1 cellular context compared by ENCODE assay signal in the genomic region with DNA sequence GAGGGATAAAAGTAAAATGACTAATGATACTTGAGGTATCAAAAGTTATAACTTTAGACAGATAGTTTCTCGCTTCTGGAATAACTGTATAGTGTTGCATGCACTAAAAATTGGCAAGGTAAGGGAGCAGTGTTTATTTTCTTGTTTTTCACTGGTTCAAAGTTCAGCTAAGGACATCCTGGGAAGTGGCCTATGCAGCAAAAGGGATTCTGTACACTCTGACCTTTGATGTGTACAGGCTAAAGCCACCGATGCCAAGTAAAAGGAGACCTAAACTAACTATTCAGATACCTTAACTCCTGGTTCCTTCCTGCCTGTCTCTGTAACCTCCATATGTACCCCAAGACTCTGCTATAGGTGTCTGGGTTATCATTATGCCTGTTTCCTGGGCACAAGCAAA.
A peak's percentile ranks its signal among the peaks of the same experiment; 100 is the strongest.
TF ChIP-seq lines count a peak whose summit lies in the region.

No MANE protein-coding gene starts in this region.

TF ChIP-seq in liver, 16 proteins besides CTCF, POLR2A, EP300 and RAD21 (continued from another document):
- TF ChIP-seq, protein P1, sequence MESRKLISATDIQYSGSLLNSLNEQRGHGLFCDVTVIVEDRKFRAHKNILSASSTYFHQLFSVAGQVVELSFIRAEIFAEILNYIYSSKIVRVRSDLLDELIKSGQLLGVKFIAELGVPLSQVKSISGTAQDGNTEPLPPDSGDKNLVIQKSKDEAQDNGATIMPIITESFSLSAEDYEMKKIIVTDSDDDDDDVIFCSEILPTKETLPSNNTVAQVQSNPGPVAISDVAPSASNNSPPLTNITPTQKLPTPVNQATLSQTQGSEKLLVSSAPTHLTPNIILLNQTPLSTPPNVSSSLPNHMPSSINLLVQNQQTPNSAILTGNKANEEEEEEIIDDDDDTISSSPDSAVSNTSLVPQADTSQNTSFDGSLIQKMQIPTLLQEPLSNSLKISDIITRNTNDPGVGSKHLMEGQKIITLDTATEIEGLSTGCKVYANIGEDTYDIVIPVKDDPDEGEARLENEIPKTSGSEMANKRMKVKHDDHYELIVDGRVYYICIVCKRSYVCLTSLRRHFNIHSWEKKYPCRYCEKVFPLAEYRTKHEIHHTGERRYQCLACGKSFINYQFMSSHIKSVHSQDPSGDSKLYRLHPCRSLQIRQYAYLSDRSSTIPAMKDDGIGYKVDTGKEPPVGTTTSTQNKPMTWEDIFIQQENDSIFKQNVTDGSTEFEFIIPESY (IDR thresholded peaks at IDR 0.05): peak; percentile 40
- TF ChIP-seq, protein P2, sequence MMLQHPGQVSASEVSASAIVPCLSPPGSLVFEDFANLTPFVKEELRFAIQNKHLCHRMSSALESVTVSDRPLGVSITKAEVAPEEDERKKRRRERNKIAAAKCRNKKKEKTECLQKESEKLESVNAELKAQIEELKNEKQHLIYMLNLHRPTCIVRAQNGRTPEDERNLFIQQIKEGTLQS (IDR thresholded peaks at IDR 0.05): no peak
- TF ChIP-seq EGR1 (IDR thresholded peaks at IDR 0.05; ENCODE audit: low read depth in 2 of 2) (no peak), JUND (IDR thresholded peaks at IDR 0.05) (peak; percentile 53 to 62), TAF1 (conservative IDR thresholded peaks at IDR 0.05) (no peak), FOXA2 (IDR thresholded peaks at IDR 0.05) (peak; percentile 84), HNF4G (IDR thresholded peaks at IDR 0.05) (peak; percentile 66), FOXA1 (IDR thresholded peaks at IDR 0.05) (peak; percentile 47)
- TF ChIP-seq, protein P3, sequence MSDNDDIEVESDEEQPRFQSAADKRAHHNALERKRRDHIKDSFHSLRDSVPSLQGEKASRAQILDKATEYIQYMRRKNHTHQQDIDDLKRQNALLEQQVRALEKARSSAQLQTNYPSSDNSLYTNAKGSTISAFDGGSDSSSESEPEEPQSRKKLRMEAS (IDR thresholded peaks at IDR 0.05): peak; percentile 65
